ENCODE assay signal across 1 cellular context in genomic region chr5:68499952-68500351, GRCh38.
TF ChIP-seq lines count a peak whose summit lies in the region.

No MANE protein-coding gene starts in this region.

TF ChIP-seq in IMR-90, 13 proteins besides CTCF, POLR2A, EP300 and RAD21 (continued from another document):
- TF ChIP-seq USF2 (IDR thresholded peaks at IDR 0.05; ENCODE audit: low read depth, low read length) (no peak), MAZ (IDR thresholded peaks at IDR 0.05; ENCODE audit: borderline replicate concordance, low read depth, low read length) (no peak), CHD1 (IDR thresholded peaks at IDR 0.05; ENCODE audit: low read depth, low read length) (no peak), RFX5 (IDR thresholded peaks at IDR 0.05; ENCODE audit: low read depth, low read length) (no peak), CEBPB (IDR thresholded peaks at IDR 0.05; ENCODE audit: low read depth, low read length) (no peak), FOS (IDR thresholded peaks at IDR 0.05; ENCODE audit: low read depth, low read length) (no peak), BHLHE40 (IDR thresholded peaks at IDR 0.05; ENCODE audit: low read depth, low read length) (no peak), ELK1 (IDR thresholded peaks at IDR 0.05; ENCODE audit: borderline replicate concordance, low read depth, low read length) (no peak), RCOR1 (IDR thresholded peaks at IDR 0.05; ENCODE audit: insufficient replicate concordance, low read length) (no peak), MAFK (IDR thresholded peaks at IDR 0.05; ENCODE audit: low read depth, low read length) (no peak)
